ENCODE assay signal across 29 cellular contexts in genomic region chr15:62803856-62804400, GRCh38.
"Had no signal": no experiment of that assay in that cellular context is flagged by ENCODE, and none has a peak within 500 bp of the region (broad histone marks: within the 10 kb centered on the region; RNA-seq: fewer than 3 reads in every experiment).

No MANE protein-coding gene starts in this region.

- H3K36me3 ChIP-seq: brain microvascular endothelial cell had no signal

- H3K4me3 ChIP-seq: gastrocnemius medialis, heart left ventricle had no signal

- H3K36me3 Mint-ChIP-seq: activated naive CD8-positive, alpha-beta T cell had no signal

- H3K27me3 ChIP-seq: brain microvascular endothelial cell, gastrocnemius medialis, heart left ventricle had no signal

- H3K27ac ChIP-seq: brain microvascular endothelial cell, gastrocnemius medialis, heart left ventricle had no signal

- H3K9me3 ChIP-seq: gastrocnemius medialis, heart left ventricle had no signal

- FAIRE-seq: astrocyte, colon had no signal

- DNase-seq: activated CD4-positive, alpha-beta memory T cell treated with anti-CD3 and anti-CD28 coated beads, Interleukin-2, amount 10 ng/mL, durations not matched to agents 7 days and 5 days; activated CD4-positive, alpha-beta T cell treated with anti-CD3 and anti-CD28 coated beads for 1 hour; activated CD4-positive, alpha-beta T cell treated with anti-CD3 and anti-CD28 coated beads for 4 hours; activated CD4-positive, alpha-beta T cell treated with anti-CD3 and anti-CD28 coated beads, Interleukin-2, amount 10 ng/mL, durations not matched to agents 7 days and 5 days; activated CD4-positive, alpha-beta T cell treated with anti-CD3 and anti-CD28 coated beads, Interleukin-2, amount 50 U/mL, for 4 hours; activated CD8-positive, alpha-beta memory T cell treated with anti-CD3 and anti-CD28 coated beads, Interleukin-2, amount 50 U/mL, for 48 hours; activated gamma-delta T cell treated with Interleukin-2 at 50 U/mL for 16 hours; activated naive CD4-positive, alpha-beta T cell treated with anti-CD3 and anti-CD28 coated beads, Interleukin-2, amount 50 U/mL, for 16 hours; activated naive CD4-positive, alpha-beta T cell treated with Interleukin-2 at 50 U/mL for 16 hours; activated T-cell treated with anti-CD3 and anti-CD28 coated beads for 4 hours; activated T-cell treated with anti-CD3 and anti-CD28 coated beads, Interleukin-2, amount 50 U/mL, for 24 hours; activated T-cell treated with anti-CD3 and anti-CD28 coated beads, Interleukin-2, amount 50 U/mL, for 72 hours; amniotic stem cell; anterior cingulate cortex; brain microvascular endothelial cell; caudate nucleus; cortex of kidney; dermis blood vessel endothelial cell; effector CD4-positive, alpha-beta T cell; effector memory CD8-positive, alpha-beta T cell; foreskin fibroblast; gastrocnemius medialis; glutamatergic neuron; heart left ventricle; T-helper 2 cell had no signal

- ATAC-seq: activated T-cell treated with anti-CD3 and anti-CD28 coated beads, Interleukin-2, amount 50 U/mL, for 72 hours; effector memory CD8-positive, alpha-beta T cell; esophagus mucosa; gastrocnemius medialis; heart left ventricle had no signal

- H3K4me1 ChIP-seq: gastrocnemius medialis had no signal

- H3K27me3 Mint-ChIP-seq: activated naive CD8-positive, alpha-beta T cell; activated T-cell treated with anti-CD3 and anti-CD28 coated beads, Interleukin-2, amount 50 U/mL, for 24 hours had no signal

- H3K27ac Mint-ChIP-seq: activated CD4-positive, alpha-beta memory T cell treated with anti-CD3 and anti-CD28 coated beads, Interleukin-2, amount 10 ng/mL, durations not matched to agents 7 days and 5 days; activated CD4-positive, alpha-beta T cell treated with anti-CD3 and anti-CD28 coated beads, Interleukin-2, amount 10 ng/mL, durations not matched to agents 7 days and 5 days; activated naive CD8-positive, alpha-beta T cell; activated T-cell treated with anti-CD3 and anti-CD28 coated beads, Interleukin-2, amount 50 U/mL, for 24 hours; activated T-cell treated with anti-CD3 and anti-CD28 coated beads, Interleukin-2, amount 50 U/mL, for 72 hours; effector memory CD8-positive, alpha-beta T cell had no signal

- H3K4me1 Mint-ChIP-seq: activated CD4-positive, alpha-beta memory T cell treated with anti-CD3 and anti-CD28 coated beads, Interleukin-2, amount 10 ng/mL, durations not matched to agents 7 days and 5 days; activated CD4-positive, alpha-beta T cell treated with anti-CD3 and anti-CD28 coated beads, Interleukin-2, amount 10 ng/mL, durations not matched to agents 7 days and 5 days had no signal

- H3K4me3 Mint-ChIP-seq: activated CD4-positive, alpha-beta memory T cell treated with anti-CD3 and anti-CD28 coated beads, Interleukin-2, amount 10 ng/mL, durations not matched to agents 7 days and 5 days; activated CD4-positive, alpha-beta T cell treated with anti-CD3 and anti-CD28 coated beads, Interleukin-2, amount 10 ng/mL, durations not matched to agents 7 days and 5 days; activated naive CD8-positive, alpha-beta T cell; activated T-cell treated with anti-CD3 and anti-CD28 coated beads, Interleukin-2, amount 50 U/mL, for 24 hours; activated T-cell treated with anti-CD3 and anti-CD28 coated beads, Interleukin-2, amount 50 U/mL, for 72 hours; effector memory CD8-positive, alpha-beta T cell had no signal

- H3K9me3 Mint-ChIP-seq: activated CD4-positive, alpha-beta memory T cell treated with anti-CD3 and anti-CD28 coated beads, Interleukin-2, amount 10 ng/mL, durations not matched to agents 7 days and 5 days; activated CD4-positive, alpha-beta T cell treated with anti-CD3 and anti-CD28 coated beads, Interleukin-2, amount 10 ng/mL, durations not matched to agents 7 days and 5 days; activated T-cell treated with anti-CD3 and anti-CD28 coated beads, Interleukin-2, amount 50 U/mL, for 24 hours; activated T-cell treated with anti-CD3 and anti-CD28 coated beads, Interleukin-2, amount 50 U/mL, for 72 hours; effector memory CD8-positive, alpha-beta T cell had no signal
